Comparison of ENCODE assay signal across 8 cellular contexts in the genomic region with DNA sequence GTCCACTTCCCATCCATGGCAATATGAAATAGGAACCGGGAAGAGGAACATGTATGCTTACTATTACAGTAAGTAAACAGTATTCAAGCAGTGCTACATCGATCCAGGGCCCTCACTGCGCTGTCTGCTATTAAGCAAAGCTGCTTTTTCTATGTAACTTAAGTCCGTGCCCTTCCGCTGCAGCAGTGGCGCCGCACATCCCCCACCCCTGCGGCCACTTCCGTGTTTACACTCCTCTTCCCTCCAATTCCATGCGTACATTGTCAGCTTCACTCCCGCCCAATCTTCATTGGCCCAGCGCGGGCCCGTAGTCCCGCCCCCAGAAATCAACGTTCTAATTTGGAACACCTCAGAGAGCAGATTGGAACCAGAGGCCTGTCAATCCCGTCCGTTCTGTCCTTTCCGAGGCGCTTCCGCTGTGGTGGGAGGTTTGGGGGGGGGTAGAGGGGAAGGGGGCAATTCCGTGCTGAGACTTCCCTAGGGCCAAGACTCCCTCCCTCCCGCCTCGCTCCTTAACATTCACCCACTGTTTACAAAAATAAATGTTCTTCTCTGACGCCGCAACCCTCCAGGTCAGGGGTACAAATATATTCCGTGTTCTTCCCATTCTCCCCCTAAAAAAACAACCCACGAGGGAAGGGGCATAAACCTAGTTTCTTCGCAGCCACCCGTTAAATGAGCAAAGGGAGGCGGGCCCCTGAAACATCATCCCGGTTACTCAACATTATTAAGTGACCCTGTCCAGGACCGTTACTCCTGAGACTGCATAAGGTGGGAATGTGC.
DNase-seq lines count a peak whose midpoint lies in the region; ATAC-seq and TF ChIP-seq lines count a peak whose summit lies in the region.

No MANE protein-coding gene starts in this region.

- H3K27ac ChIP-seq in SK-N-SH (ENCODE audit: low read depth in 2 of 2, low read length in 1 of 2) = peak overlapping the region; percentile 97 to 98

- H3K27me3 ChIP-seq in SK-N-SH (ENCODE audit: insufficient read depth) = no peaks in the 10 kb centered on the region

- peaks cover 25% of the 10 kb centered on the region for H3F3A ChIP-seq in SK-N-SH (replicated peaks; ENCODE audit: insufficient read depth)

- peak overlapping the region; percentile 94 for H3K9ac ChIP-seq in SK-N-SH

- no peaks in the 10 kb centered on the region for H3K9me3 ChIP-seq in SK-N-SH

- peaks cover 9 to 13% of the 10 kb centered on the region in 2 experiments; a peak in 2 of 4 replicates for H3K4me1 ChIP-seq in SK-N-SH (ENCODE audit: control insufficient read depth in 1 of 2, insufficient read depth in 2 of 2, low read depth in 1 of 2, low read length in 1 of 2)

- TF ChIP-seq CTCF in GM10248 (IDR thresholded peaks at IDR 0.05; ENCODE audit: control extremely low read depth, extremely low read depth, low read depth, missing control alignments) (no peak), SK-N-SH (IDR thresholded peaks at IDR 0.05) (no peak)

- H3K9me2 ChIP-seq in SK-N-SH = no peaks in the 10 kb centered on the region

- peaks cover 58% of the 10 kb centered on the region for H3K79me2 ChIP-seq in SK-N-SH (ENCODE audit: insufficient read depth)

- no peak for TF ChIP-seq RAD21 in SK-N-SH (IDR thresholded peaks at IDR 0.05; ENCODE audit: low read length)

- H3K4me3 ChIP-seq in SK-N-SH (ENCODE audit: low read depth in 2 of 2, low read length in 1 of 2) = peak overlapping the region; percentile 68 to 84

- TF ChIP-seq EP300 in SK-N-SH (IDR thresholded peaks at IDR 0.05; ENCODE audit: borderline replicate concordance in 1 of 2, low read depth in 1 of 2, low read length in 1 of 2) = no peak

- POLR2A ChIA-PET in GM10248 (lab: Yijun Ruan, JAX) = interaction anchor here (0.7 to 1.2 kb wide), 4 partner anchors 30 to 218 kb away, joined by 3 to 9 read pairs (median 6); partner anchors contain the start of gene NAA15
- POLR2A ChIA-PET in SK-N-SH (lab: Yijun Ruan, JAX) = interaction anchor here (0.7 kb wide), 3 partner anchors 95 to 370 kb away, joined by 3 to 4 read pairs (median 3); partner anchors contain the start of genes ELF2 and NAA15

- peaks cover 16 to 22% of the 10 kb centered on the region in 2 donors for H3K36me3 Mint-ChIP-seq in activated naive CD4-positive, alpha-beta T cell treated with anti-CD3 and anti-CD28 coated beads, Interleukin-2, amount 50 U/mL, for 72 hours

- H3K36me3 ChIP-seq in SK-N-SH (replicated peaks in 1 of 2; ENCODE audit: control insufficient read depth in 1 of 2, insufficient read depth in 2 of 2, low read length in 1 of 2) = peaks cover 3 to 13% of the 10 kb centered on the region in 2 experiments

- H3K9me3 Mint-ChIP-seq in activated naive CD4-positive, alpha-beta T cell treated with anti-CD3 and anti-CD28 coated beads, Interleukin-2, amount 50 U/mL, for 72 hours = no peaks in the 10 kb centered on the region

- H2AFZ ChIP-seq in SK-N-SH (ENCODE audit: low read depth) = peak overlapping the region; percentile 57; the same call in 1 of the 2 replicates

- H3K27ac Mint-ChIP-seq in activated naive CD4-positive, alpha-beta T cell treated with anti-CD3 and anti-CD28 coated beads, Interleukin-2, amount 50 U/mL, for 72 hours = peak overlapping the region; percentile 81 to 99

- under 1% methylated on average over 31 of the region's 33 CpGs for WGBS in SK-N-SH (ENCODE audit: low lambda C conversion rate)

- CTCF ChIA-PET in GM10248 (lab: Yijun Ruan, JAX) (interaction anchor here (1.0 to 2.0 kb wide), 2 partner anchors 23 to 52 kb away, joined by 3 to 8 read pairs; no protein-coding TSS in a partner anchor), SK-N-SH (lab: Yijun Ruan, JAX) (interaction anchor here (0.7 to 10.5 kb wide), 4 partner anchors 16 to 214 kb away, joined by 3 to 74 read pairs (median 4); no protein-coding TSS in a partner anchor)

- peak; percentile 93 for DNase-seq in GM10248 (ENCODE audit: extremely low spot score)
- peak; percentile 96 for DNase-seq in NCI-H1092 (lab: John Stamatoyannopoulos, UW)
- peak; percentile 89 for DNase-seq in SK-N-SH
- DNase-seq in activated naive CD4-positive, alpha-beta T cell treated with anti-CD3 and anti-CD28 coated beads, Interleukin-2, amount 50 U/mL, for 72 hours (ENCODE audit: low spot score in 2 of 2) = peak; percentile 89 to 94
- peak; percentile 98 for DNase-seq in globus pallidus (ENCODE audit: low spot score)
- DNase-seq in non-pigmented ciliary epithelial cell (ENCODE audit: low read depth) = peak; percentile 89
- peak; percentile 99 for DNase-seq in superior temporal gyrus (ENCODE audit: extremely low spot score)

- H4K20me1 ChIP-seq in SK-N-SH (ENCODE audit: insufficient read depth) = peaks cover 43% of the 10 kb centered on the region

- H3K4me2 ChIP-seq in SK-N-SH = peak overlapping the region; percentile 97

- peak; percentile 89 for ATAC-seq in HG02610 (IDR thresholded peaks at IDR 0.05; ENCODE audit: unreplicated experiment)
- peak; percentile 90 to 91 for ATAC-seq in activated naive CD4-positive, alpha-beta T cell treated with anti-CD3 and anti-CD28 coated beads, Interleukin-2, amount 50 U/mL, for 72 hours

TF ChIP-seq in SK-N-SH, 30 proteins besides CTCF, POLR2A, EP300 and RAD21:
- TF ChIP-seq JUND (IDR thresholded peaks at IDR 0.05) (no peak), RFX5 (IDR thresholded peaks at IDR 0.05; ENCODE audit: low read length) (peak; percentile 50; the same call in 1 of the 2 replicates), TAF1 (IDR thresholded peaks at IDR 0.05; ENCODE audit: borderline replicate concordance, low read depth, low read length) (peak; percentile 50; the same call in 1 of the 2 replicates), SIN3A (IDR thresholded peaks at IDR 0.05; ENCODE audit: borderline replicate concordance, low read depth, low read length) (peak; percentile 99), TEAD4 (IDR thresholded peaks at IDR 0.05; ENCODE audit: borderline replicate concordance, insufficient read depth) (no peak), MXI1 (IDR thresholded peaks at IDR 0.05; ENCODE audit: low read depth, low read length) (peak; percentile 97), ELF1 (IDR thresholded peaks at IDR 0.05) (peak; percentile 100), NFIC (IDR thresholded peaks at IDR 0.05; ENCODE audit: borderline replicate concordance) (no peak), CHD2 (IDR thresholded peaks at IDR 0.05; ENCODE audit: low read length, partially characterized antibody) (peak; percentile 95), RCOR1 (IDR thresholded peaks at IDR 0.05; ENCODE audit: low read length) (no peak), GABPA (IDR thresholded peaks at IDR 0.05; ENCODE audit: low read depth) (peak; percentile 74), FOXM1 (IDR thresholded peaks at IDR 0.05; ENCODE audit: low read depth) (no peak), FOXJ3 (CRISPR knock-in tag; IDR thresholded peaks at IDR 0.05) (peak; percentile 79; the same call in 1 of the 2 replicates), MAX (IDR thresholded peaks at IDR 0.05; ENCODE audit: low read depth) (peak; percentile 94), EZH2phosphoT487 (IDR thresholded peaks at IDR 0.05; ENCODE audit: borderline replicate concordance, low read depth) (no peak), IRF3 (IDR thresholded peaks at IDR 0.05; ENCODE audit: low read depth, low read length) (peak; percentile 49), POLR2AphosphoS5 (IDR thresholded peaks at IDR 0.05; ENCODE audit: low read depth, low read length) (peak; percentile 31; the same call in 1 of the 2 replicates)
- TF ChIP-seq, protein P1, sequence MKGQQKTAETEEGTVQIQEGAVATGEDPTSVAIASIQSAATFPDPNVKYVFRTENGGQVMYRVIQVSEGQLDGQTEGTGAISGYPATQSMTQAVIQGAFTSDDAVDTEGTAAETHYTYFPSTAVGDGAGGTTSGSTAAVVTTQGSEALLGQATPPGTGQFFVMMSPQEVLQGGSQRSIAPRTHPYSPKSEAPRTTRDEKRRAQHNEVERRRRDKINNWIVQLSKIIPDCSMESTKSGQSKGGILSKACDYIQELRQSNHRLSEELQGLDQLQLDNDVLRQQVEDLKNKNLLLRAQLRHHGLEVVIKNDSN (IDR thresholded peaks at IDR 0.05; ENCODE audit: borderline replicate concordance, low read depth) = no peak
- TF ChIP-seq, protein P2, sequence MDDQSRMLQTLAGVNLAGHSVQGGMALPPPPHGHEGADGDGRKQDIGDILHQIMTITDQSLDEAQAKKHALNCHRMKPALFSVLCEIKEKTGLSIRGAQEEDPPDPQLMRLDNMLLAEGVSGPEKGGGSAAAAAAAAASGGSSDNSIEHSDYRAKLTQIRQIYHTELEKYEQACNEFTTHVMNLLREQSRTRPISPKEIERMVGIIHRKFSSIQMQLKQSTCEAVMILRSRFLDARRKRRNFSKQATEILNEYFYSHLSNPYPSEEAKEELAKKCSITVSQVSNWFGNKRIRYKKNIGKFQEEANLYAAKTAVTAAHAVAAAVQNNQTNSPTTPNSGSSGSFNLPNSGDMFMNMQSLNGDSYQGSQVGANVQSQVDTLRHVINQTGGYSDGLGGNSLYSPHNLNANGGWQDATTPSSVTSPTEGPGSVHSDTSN (IDR thresholded peaks at IDR 0.05) = peak; percentile 98

Comparison
In these comparisons a context has a peak if more than half of its experiments do, and no peak if none do; other contexts are left out.
1. Peak in every context shown above with its lines: DNase-seq, ATAC-seq, H3K4me3 ChIP-seq and H3K27ac ChIP-seq.